ENCODE assay signal across 25 cellular contexts in the genomic region with DNA sequence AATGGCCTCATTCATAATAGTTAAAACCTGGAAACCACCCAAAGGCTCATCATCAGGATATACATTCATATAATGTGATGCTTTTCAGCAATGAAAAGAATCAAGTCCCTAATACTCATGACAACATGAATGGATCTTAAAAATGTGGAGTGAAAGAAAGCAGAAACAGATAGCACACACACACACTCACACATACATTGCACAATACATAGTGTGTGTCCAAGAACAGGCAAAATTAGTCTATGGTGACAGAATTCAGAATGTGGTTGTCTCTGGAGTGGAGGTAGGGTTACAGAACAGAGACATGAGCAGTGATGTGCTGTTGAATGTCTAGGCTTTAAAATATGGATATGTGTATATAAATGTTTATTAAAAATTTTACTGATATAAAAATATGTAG.
"Had no signal": no experiment of that assay in that cellular context is flagged by ENCODE, and none has a peak within 500 bp of the region (broad histone marks: within the 10 kb centered on the region; RNA-seq: fewer than 3 reads in every experiment).

No MANE protein-coding gene starts in this region.

- H3K9me3 ChIP-seq: gastroesophageal sphincter, heart left ventricle, mucosa of descending colon, prostate gland, right atrium auricular region, sigmoid colon, stomach, thyroid gland, vagina had no signal

- H3K4me3 ChIP-seq: gastroesophageal sphincter, heart left ventricle, hepatocyte, mucosa of descending colon, prostate gland, right atrium auricular region, sigmoid colon, stomach, thyroid gland, vagina had no signal

- FAIRE-seq: kidney had no signal

- H2AFZ ChIP-seq: hepatocyte had no signal

- ATAC-seq: esophagus mucosa; foreskin keratinocyte; gastroesophageal sphincter; heart left ventricle; left lobe of liver; mucosa of descending colon; natural killer cell treated with Interleukin-12 subunit alpha and Interleukin-12 subunit beta and Interleukin-15 and Interleukin-18, amount 100 ng/mL, for 72 hours; stimulated activated effector memory CD8-positive, alpha-beta T cell treated with anti-CD3 and anti-CD28 coated beads, Interleukin-12 subunit alpha, Interleukin-12 subunit beta, amount 100 ng/mL, for 72 hours had no signal

- H3K79me2 ChIP-seq: hepatocyte had no signal

- DNase-seq: effector CD8-positive, alpha-beta T cell; endodermal cell; foreskin keratinocyte; heart left ventricle; kidney; mesenchymal stem cell; mucosa of descending colon; naive B cell; sigmoid colon; stimulated activated CD4-positive, alpha-beta T cell treated with anti-CD3 and anti-CD28 coated beads, Interleukin-2, amount 100 ng/mL, for 24 hours; stimulated activated CD4-positive, alpha-beta T cell treated with anti-CD3 and anti-CD28 coated beads, Interleukin-4, amount 100 ng/mL, for 24 hours; stimulated activated naive CD4-positive, alpha-beta T cell treated with Interleukin-2 at 50 U/mL for 16 hours; stomach; thyroid gland; trophoblast cell had no signal

- H3K4me2 ChIP-seq: hepatocyte had no signal

- H3K27me3 ChIP-seq: foreskin keratinocyte, gastroesophageal sphincter, heart left ventricle, hepatocyte, right atrium auricular region, sigmoid colon, stomach, thyroid gland, vagina had no signal

- H3K4me1 ChIP-seq: foreskin keratinocyte, gastroesophageal sphincter, heart left ventricle, prostate gland, right atrium auricular region, sigmoid colon, stomach, thyroid gland, vagina had no signal

- H3K36me3 ChIP-seq: gastroesophageal sphincter, heart left ventricle, prostate gland, right atrium auricular region, sigmoid colon, stomach, thyroid gland, vagina had no signal

- H3K27ac ChIP-seq: epithelial cell of prostate, foreskin keratinocyte, gastroesophageal sphincter, heart left ventricle, hepatocyte, prostate gland, right atrium auricular region, sigmoid colon, stomach, thyroid gland, vagina had no signal
